In genomic region chr17:78488867-78489634, GRCh38 we compare ENCODE assay signal across 1 cellular context.
TF ChIP-seq lines count a peak whose summit lies in the region.

No MANE protein-coding gene starts in this region.

TF ChIP-seq in GM23338, 12 proteins besides CTCF, POLR2A, EP300 and RAD21 (continued from another document):
- no peak for TF ChIP-seq ZNF462 (CRISPR knock-in tag; IDR thresholded peaks at IDR 0.05)
- no peak for TF ChIP-seq ZNF331 (CRISPR knock-in tag; IDR thresholded peaks at IDR 0.05; ENCODE audit: low read depth)
- TF ChIP-seq STAT1 (IDR thresholded peaks at IDR 0.05; ENCODE audit: unreplicated experiment) = no peak
- TF ChIP-seq EZH2 (IDR thresholded peaks at IDR 0.05; ENCODE audit: low read depth, unreplicated experiment) = no peak
- TF ChIP-seq JUNB (IDR thresholded peaks at IDR 0.05; ENCODE audit: unreplicated experiment) = no peak
- TF ChIP-seq POLR2AphosphoS5 (IDR thresholded peaks at IDR 0.05; ENCODE audit: low read depth) = no peak
- no peak for TF ChIP-seq CREB1 (CRISPR knock-in tag; IDR thresholded peaks at IDR 0.05; ENCODE audit: low read depth)
- TF ChIP-seq ZNF114 (CRISPR knock-in tag; IDR thresholded peaks at IDR 0.05) = no peak
- TF ChIP-seq REST (IDR thresholded peaks at IDR 0.05; ENCODE audit: unreplicated experiment) = no peak
- no peak for TF ChIP-seq NANOG (IDR thresholded peaks at IDR 0.05; ENCODE audit: borderline replicate concordance)
TF ChIP-seq in GM23338: peak in this region for 0.
